ENCODE assay signal across 15 cellular contexts in the genomic region with DNA sequence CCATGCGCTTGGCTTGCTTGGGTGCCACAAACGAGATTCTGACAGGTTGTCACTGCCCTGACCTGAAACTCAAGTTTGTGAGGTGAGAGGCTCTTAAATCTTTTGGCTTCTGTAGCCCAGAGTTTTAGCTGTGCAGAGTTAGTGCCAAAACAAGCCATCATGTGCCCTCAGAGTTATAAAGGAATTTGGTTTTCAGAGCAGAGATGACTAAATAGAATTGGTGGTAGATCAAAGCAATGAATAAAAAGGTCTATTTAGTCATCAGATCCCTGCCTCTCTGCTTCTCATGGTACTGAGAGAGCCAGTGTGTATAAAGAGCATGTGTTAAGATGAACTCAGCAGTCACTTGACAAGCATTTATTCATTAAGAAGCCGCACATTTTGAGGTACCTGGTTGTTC.
A peak's percentile ranks its signal among the peaks of the same experiment; 100 is the strongest.
DNase-seq lines count a peak whose midpoint lies in the region; ATAC-seq and TF ChIP-seq lines count a peak whose summit lies in the region.
"Had no signal": no experiment of that assay in that cellular context is flagged by ENCODE, and none has a peak within 500 bp of the region (broad histone marks: within the 10 kb centered on the region; RNA-seq: fewer than 3 reads in every experiment).

No MANE protein-coding gene starts in this region.

- DNase-seq in GM23248, result peak; percentile 83
- peak; percentile 4 for DNase-seq in SW480 (ENCODE audit: low spot score)
- peak; percentile 68 for DNase-seq in fibroblast of the aortic adventitia (ENCODE audit: low read depth)
- DNase-seq in sciatic nerve (ENCODE audit: low spot score), result no peak
- DNase-seq in NCI-H187 (lab: John Stamatoyannopoulos, UW), result no peak
- DNase-seq: activated CD4-positive, alpha-beta T cell treated with anti-CD3 and anti-CD28 coated beads for 1 hour; activated T-cell treated with anti-CD3 and anti-CD28 coated beads, Interleukin-2, amount 50 U/mL, for 4 hours; anterior cingulate cortex; hippocampal formation; NCI-H1092; spleen; T-helper 1 cell had no signal

- ATAC-seq in sciatic nerve, result peak; percentile 71
- ATAC-seq in GM21381 (IDR thresholded peaks at IDR 0.05; ENCODE audit: unreplicated experiment), result no peak
- ATAC-seq in GM18505 (IDR thresholded peaks at IDR 0.05; ENCODE audit: unreplicated experiment), result no peak
- ATAC-seq: activated T-cell treated with anti-CD3 and anti-CD28 coated beads, Interleukin-2, amount 50 U/mL, for 4 hours had no signal

- WGBS in GM23248 (ENCODE audit: low coverage in 1 of 2, low lambda C conversion rate in 2 of 2, missing lambda C conversion rate in 2 of 2), 2 experiments, result 47 to 50% methylated on average over 3 of the region's 3 CpGs

- no peaks in the 10 kb centered on the region for H3K9me3 ChIP-seq in GM23248 (ENCODE audit: low read depth)
- H3K9me3 ChIP-seq: neutrophil, spleen had no signal

- H3K36me3 ChIP-seq in GM23248 (ENCODE audit: low read depth), result no peaks in the 10 kb centered on the region
- H3K36me3 ChIP-seq: neutrophil, spleen had no signal

- peaks cover 27% of the 10 kb centered on the region; the same call in 1 of the 2 replicates for H3K4me1 ChIP-seq in GM23248 (ENCODE audit: insufficient read depth)

- H3K27me3 ChIP-seq in GM23248 (replicated peaks; ENCODE audit: insufficient read depth), result no peaks in the 10 kb centered on the region
- H3K27me3 ChIP-seq: neutrophil had no signal

- no peak overlapping the region for H3K27ac ChIP-seq in GM23248
- H3K27ac ChIP-seq: neutrophil, spleen had no signal

- no peaks in the 10 kb centered on the region for H3K9me2 ChIP-seq in GM23248 (ENCODE audit: insufficient read depth)

- H3K9ac ChIP-seq in GM23248, result no peak overlapping the region

- in situ Hi-C loops in GM23248 (cut with MboI), result no loop called here

- TF ChIP-seq CTCF in fibroblast of the aortic adventitia (IDR thresholded peaks at IDR 0.05; ENCODE audit: insufficient read depth, low read length), result no peak

- H3K4me2 ChIP-seq in GM23248 (ENCODE audit: unreplicated experiment), result peak overlapping the region; percentile 24

- no peak for TF ChIP-seq POLR2A in GM18505 (IDR thresholded peaks at IDR 0.05; ENCODE audit: borderline replicate concordance, extremely low read depth, insufficient read depth, insufficient read length)

- no peaks in the 10 kb centered on the region for H3F3A ChIP-seq in GM23248 (ENCODE audit: insufficient read depth)

- no peaks in the 10 kb centered on the region for H3K79me2 ChIP-seq in GM23248 (ENCODE audit: insufficient read depth)

- H2AFZ ChIP-seq in GM23248, result no peak overlapping the region

- no peaks in the 10 kb centered on the region for H4K20me1 ChIP-seq in GM23248 (ENCODE audit: insufficient read depth)

- no peak overlapping the region for H3K4me3 ChIP-seq in GM23248
- no peak overlapping the region for H3K4me3 ChIP-seq in fibroblast of the aortic adventitia (ENCODE audit: low read depth, low read length)
- H3K4me3 ChIP-seq: spleen had no signal

- intact Hi-C loops in sciatic nerve (cut with DNase I), result no loop called here

Comparison
In these comparisons a context has a peak if more than half of its experiments do, and no peak if none do; other contexts are left out.
1. DNase-seq: peak in GM23248 (single experiment), SW480 (single experiment) and fibroblast of the aortic adventitia (single experiment); none in sciatic nerve (single experiment) and NCI-H187 (0 of 2).